ENCODE assay signal across 13 cellular contexts in the genomic region with DNA sequence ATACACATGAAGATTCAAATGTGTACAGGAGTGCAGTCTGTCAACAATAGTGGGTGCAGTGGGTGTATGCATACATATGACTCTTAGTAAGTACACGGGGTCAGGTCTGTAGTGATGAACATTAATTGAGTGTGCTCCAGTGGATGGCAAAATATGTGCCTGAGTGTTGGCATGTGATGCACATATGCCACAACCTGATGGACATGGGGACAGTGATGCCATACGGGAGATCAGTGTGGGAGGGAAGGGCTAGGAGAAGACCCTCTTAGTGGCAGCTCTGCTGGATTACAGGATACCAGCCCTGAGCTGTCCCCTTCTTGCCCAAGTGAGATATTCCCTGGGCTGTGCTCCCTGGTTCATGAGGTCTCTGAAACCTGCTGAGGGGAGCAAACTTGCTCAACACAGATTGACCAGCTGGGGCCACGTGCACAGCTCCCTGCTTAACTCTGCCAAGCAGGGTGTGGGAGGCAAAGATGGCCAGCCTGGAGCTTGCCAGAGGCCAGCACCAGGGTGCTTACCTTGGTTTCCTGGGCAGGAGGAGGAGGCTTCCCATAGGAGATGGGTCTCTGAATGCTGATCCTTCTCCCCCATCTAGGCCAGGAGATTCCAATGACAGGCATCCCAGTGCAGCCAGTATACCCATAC. TPM values are rescaled to one million over a fixed set of nuclear protein-coding genes. Genes with fewer than 3 reads are reported as not detected.
"Had no signal": no experiment of that assay in that cellular context is flagged by ENCODE, and none has a peak within 500 bp of the region (broad histone marks: within the 10 kb centered on the region; RNA-seq: fewer than 3 reads in every experiment).

No MANE protein-coding gene starts in this region.

- H3K36me3 Mint-ChIP-seq: immature natural killer cell; stimulated activated effector memory CD8-positive, alpha-beta T cell treated with anti-CD3 and anti-CD28 coated beads, Interleukin-12 subunit alpha, Interleukin-12 subunit beta, amount 100 ng/mL, for 72 hours had no signal

- H3K27ac Mint-ChIP-seq: activated CD8-positive, alpha-beta T cell treated with anti-CD3 and anti-CD28 coated beads for 36 hours; immature natural killer cell; nephron progenitor cell; stimulated activated effector memory CD8-positive, alpha-beta T cell treated with anti-CD3 and anti-CD28 coated beads, Interleukin-12 subunit alpha, Interleukin-12 subunit beta, amount 100 ng/mL, for 72 hours had no signal

- H3K9me3 Mint-ChIP-seq: activated CD8-positive, alpha-beta T cell treated with anti-CD3 and anti-CD28 coated beads for 36 hours; activated T-cell treated with anti-CD3 and anti-CD28 coated beads, Interleukin-2, amount 50 U/mL, for 4 hours; immature natural killer cell; nephron progenitor cell; stimulated activated effector memory CD8-positive, alpha-beta T cell treated with anti-CD3 and anti-CD28 coated beads, Interleukin-12 subunit alpha, Interleukin-12 subunit beta, amount 100 ng/mL, for 72 hours had no signal

- ATAC-seq: activated CD8-positive, alpha-beta T cell treated with anti-CD3 and anti-CD28 coated beads for 36 hours; activated T-cell treated with anti-CD3 and anti-CD28 coated beads, Interleukin-2, amount 50 U/mL, for 4 hours; heart left ventricle; stimulated activated effector memory CD8-positive, alpha-beta T cell treated with anti-CD3 and anti-CD28 coated beads, Interleukin-12 subunit alpha, Interleukin-12 subunit beta, amount 100 ng/mL, for 72 hours had no signal

- H3K9me3 ChIP-seq: heart left ventricle had no signal

- DNase-seq: activated CD4-positive, alpha-beta T cell treated with anti-CD3 and anti-CD28 coated beads for 4 hours; activated CD8-positive, alpha-beta T cell treated with anti-CD3 and anti-CD28 coated beads for 36 hours; activated effector memory CD4-positive, alpha-beta T cell treated with Interleukin-2 at 50 U/mL for 16 hours; activated naive CD4-positive, alpha-beta T cell treated with anti-CD3 and anti-CD28 coated beads, Interleukin-2, amount 50 U/mL, for 16 hours; activated T-cell treated with anti-CD3 and anti-CD28 coated beads, Interleukin-2, amount 50 U/mL, for 4 hours; foreskin melanocyte; immature natural killer cell; mesendoderm; nephron progenitor cell; trophoblast cell had no signal

- H3K4me3 Mint-ChIP-seq: activated CD8-positive, alpha-beta T cell treated with anti-CD3 and anti-CD28 coated beads for 36 hours; activated T-cell treated with anti-CD3 and anti-CD28 coated beads, Interleukin-2, amount 50 U/mL, for 4 hours; stimulated activated effector memory CD8-positive, alpha-beta T cell treated with anti-CD3 and anti-CD28 coated beads, Interleukin-12 subunit alpha, Interleukin-12 subunit beta, amount 100 ng/mL, for 72 hours had no signal

RNA-seq across cellular contexts. Expression of gene LMOD1, which starts 55.4 kb away (rescaled TPM):
- total RNA-seq: activated CD8-positive, alpha-beta T cell treated with anti-CD3 and anti-CD28 coated beads for 36 hours; T-helper 1 cell treated with Interleukin-12 subunit alpha and Interleukin-12 subunit beta and Interleukin-4 antibody, amounts not matched to agents 30 ng/mL and 1 ng/mL, for 36 hours had no signal
- polyA plus RNA-seq: immature natural killer cell had no signal
